Comparison of ENCODE assay signal across 8 cellular contexts in the genomic region with DNA sequence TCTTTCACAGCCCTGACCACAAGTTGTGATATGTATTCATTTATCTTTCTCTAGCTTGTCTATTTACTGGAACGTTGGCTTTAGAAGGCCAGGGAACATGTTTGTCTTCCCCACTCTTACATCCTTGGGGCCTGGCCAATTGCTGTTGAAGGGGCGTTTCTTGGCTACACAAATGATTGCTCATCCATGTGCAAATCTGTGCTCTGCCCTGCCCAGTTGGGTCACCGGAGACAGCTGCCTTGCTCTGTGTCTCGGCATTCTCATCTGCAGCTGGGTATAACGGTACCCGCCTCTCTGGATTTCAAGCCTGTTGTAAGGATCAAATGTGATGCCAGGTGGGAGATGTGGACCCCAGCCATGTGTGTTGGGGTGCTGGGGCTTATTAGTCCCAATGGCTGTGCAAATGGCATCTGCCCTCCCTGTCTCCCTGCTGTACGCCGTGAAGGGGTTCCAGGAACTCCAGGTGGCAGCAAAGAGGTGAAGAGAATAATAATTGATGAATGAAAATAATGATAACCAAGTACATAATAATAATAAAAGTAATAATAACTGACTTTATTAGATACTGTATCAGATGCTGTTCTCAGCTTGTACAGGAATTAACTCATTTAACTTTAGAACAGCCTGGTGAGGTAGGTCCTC. TPM values are rescaled to one million over a fixed set of nuclear protein-coding genes. Genes with fewer than 3 reads are reported as not detected.
A peak's percentile ranks its signal among the peaks of the same experiment; 100 is the strongest.
DNase-seq lines count a peak whose midpoint lies in the region; FAIRE-seq and TF ChIP-seq lines count a peak whose summit lies in the region.
"Had no signal": no experiment of that assay in that cellular context is flagged by ENCODE, and none has a peak within 500 bp of the region (broad histone marks: within the 10 kb centered on the region; RNA-seq: fewer than 3 reads in every experiment).

No MANE protein-coding gene starts in this region.

- WGBS in tibial nerve, 2 donors: 49% methylated on average over 8 of the region's 8 CpGs

- H3K4me2 ChIP-seq in keratinocyte (ENCODE audit: control insufficient read depth, extremely low read depth, insufficient read depth, low read depth, low read length): no peak overlapping the region

- TF ChIP-seq CTCF in keratinocyte (optimal IDR thresholded peaks at IDR 0.05 in 1 of 3, IDR thresholded peaks at IDR 0.05 in 1 of 3, conservative IDR thresholded peaks at IDR 0.05 in 1 of 3; ENCODE audit: extremely low read depth in 1 of 3, insufficient read depth in 2 of 3, low read length in 3 of 3) (peak in 2 of 3 experiments; percentile 26 to 38), tibial nerve (IDR thresholded peaks at IDR 0.05) (no peak)

- H3K9me3 ChIP-seq in keratinocyte (ENCODE audit: control insufficient read depth, low read depth, low read length): no peaks in the 10 kb centered on the region
- H3K9me3 ChIP-seq in tibial nerve: no peaks in the 10 kb centered on the region

- H3K27me3 ChIP-seq in keratinocyte (ENCODE audit: control insufficient read depth, extremely low read depth, insufficient read depth, low read length) (peaks cover 42% of the 10 kb centered on the region), tibial nerve (no peaks in the 10 kb centered on the region)

- H3K27ac ChIP-seq in keratinocyte (ENCODE audit: control insufficient read depth, insufficient read depth, low read length) (no peak overlapping the region), tibial nerve (peak overlapping the region in 2 of 4 donors; percentile 48 to 49)

- no peak overlapping the region for H2AFZ ChIP-seq in keratinocyte (ENCODE audit: control insufficient read depth, low read length)

- dilution Hi-C loops in keratinocyte (cut with MboI; ENCODE audit: extremely low pct_ligation_motif_present, low sequenced_read_pairs): no loop called here

- peak; percentile 69 for FAIRE-seq in keratinocyte (lab: Jason Lieb, UNC)

- no peak overlapping the region for H3K9ac ChIP-seq in keratinocyte (ENCODE audit: control insufficient read depth, extremely low read depth, insufficient read depth, low read length)

- H4K20me1 ChIP-seq in keratinocyte (ENCODE audit: control insufficient read depth, extremely low read depth, insufficient read depth, low read length): no peaks in the 10 kb centered on the region

- no peaks in the 10 kb centered on the region for H3K79me2 ChIP-seq in keratinocyte (ENCODE audit: control insufficient read depth, insufficient read depth, low read length)

- H3K4me3 ChIP-seq in keratinocyte (ENCODE audit: control insufficient read depth in 2 of 3, extremely low read depth in 1 of 3, insufficient read depth in 2 of 3, low read depth in 1 of 3, low read length in 3 of 3) (no peak overlapping the region), tibial nerve (no peak overlapping the region)

- no peaks in the 10 kb centered on the region for H3K9me1 ChIP-seq in keratinocyte (ENCODE audit: control insufficient read depth, extremely low read depth, insufficient read depth, low read length)

- H3K36me3 ChIP-seq in keratinocyte (ENCODE audit: control insufficient read depth in 2 of 2, extremely low read depth in 1 of 2, insufficient read depth in 2 of 2, low read length in 2 of 2) (no peaks in the 10 kb centered on the region), tibial nerve (no peaks in the 10 kb centered on the region)

- H3K4me1 ChIP-seq in keratinocyte (ENCODE audit: control insufficient read depth, extremely low read depth, insufficient read depth, low read length) (no peaks in the 10 kb centered on the region), tibial nerve (peaks cover 0 to 24% (median 5%) of the 10 kb centered on the region in 4 donors)

- no peak for TF ChIP-seq POLR2A in tibial nerve (IDR thresholded peaks at IDR 0.05)

- DNase-seq in LHCN-M2 (ENCODE audit: low read depth) (peak; percentile 90), amniotic epithelial cell (ENCODE audit: low read depth) (peak; percentile 98), keratinocyte (ENCODE audit: low read depth, low spot score) (no peak), tibial nerve (ENCODE audit: low spot score in 2 of 2) (peak; percentile 63 to 83), putamen (ENCODE audit: low spot score) (no peak), retina (no peak), NCI-H146 treated with DMSO at 0.1 percent for 48 hours (lab: John Stamatoyannopoulos, UW; ENCODE audit: unreplicated experiment) (no peak)
- DNase-seq: activated CD4-positive, alpha-beta T cell treated with anti-CD3 and anti-CD28 coated beads, Interleukin-2, amount 50 U/mL, for 4 hours had no signal

- TF ChIP-seq EP300 in tibial nerve (IDR thresholded peaks at IDR 0.05): peak in 1 of 2 donors; percentile 52

RNA-seq across cellular contexts. Expression of a gene that starts 24.1 kb away (rescaled TPM):
- total RNA-seq in LHCN-M2 (2014; rRNA removed): 22.3 and 23.6 TPM in 2 replicates
- 8.1 TPM for polyA plus RNA-seq in LHCN-M2 (2012)
- polyA plus RNA-seq in keratinocyte: 8.3 to 23.9 TPM (median 10.9 TPM) in 3 replicates
- 46.1 TPM for polyA plus RNA-seq in keratinocyte (2011; ENCODE audit: low read depth)
- polyA plus RNA-seq in keratinocyte (2011; cell fraction: cytosol; rRNA removed): 8.0 and 14.8 TPM in 2 replicates
- 43.0 and 48.2 TPM in 2 replicates for polyA plus RNA-seq in keratinocyte (2011; cell fraction: nucleus; rRNA removed)
- 26.1 and 43.9 TPM in 2 replicates for polyA plus RNA-seq in keratinocyte (2012; ENCODE audit: low replicate concordance)
- 27.2 to 54.5 TPM (median 38.6 TPM) in 3 replicates for polyA minus RNA-seq in keratinocyte
- 30.5 TPM for polyA minus RNA-seq in keratinocyte (2011; cell fraction: cytosol; rRNA and poly(A)+ RNA removed)
- polyA minus RNA-seq in keratinocyte (2011; cell fraction: nucleus; rRNA and poly(A)+ RNA removed): 57.5 and 64.5 TPM in 2 replicates
- 10 to 100 TPM; 62.4 to 91.6 (median 76.9) TPM for total RNA-seq in tibial nerve

Comparison
In these comparisons a context has a peak if more than half of its experiments do, and no peak if none do; other contexts are left out.
1. DNase-seq: peak in LHCN-M2 (single experiment), amniotic epithelial cell (single experiment) and tibial nerve (2 of 2); none in keratinocyte (single experiment), putamen (single experiment), retina (single experiment) and NCI-H146 treated with DMSO at 0.1 percent for 48 hours (single experiment).
2. CTCF ChIP-seq: peak in keratinocyte (2 of 3); none in tibial nerve (0 of 5).